Comparison of ENCODE assay signal across 8 cellular contexts in the genomic region with DNA sequence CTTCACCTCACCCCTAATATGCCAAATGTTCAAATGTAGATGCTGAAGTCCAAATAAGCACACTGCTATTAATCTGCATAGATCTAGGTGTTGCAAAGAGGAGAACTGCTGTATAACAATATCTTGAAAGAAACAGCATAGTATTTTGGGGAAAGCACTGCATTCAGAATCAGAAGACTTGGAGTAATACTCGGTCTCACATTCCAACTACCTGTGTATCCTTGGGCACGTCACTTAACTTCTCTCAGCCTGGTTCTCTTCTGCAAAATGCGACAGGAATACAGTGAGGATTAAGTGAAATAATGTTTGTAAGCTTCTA. TPM values are rescaled to one million over a fixed set of nuclear protein-coding genes. Genes with fewer than 3 reads are reported as not detected.
A peak's percentile ranks its signal among the peaks of the same experiment; 100 is the strongest.
DNase-seq lines count a peak whose midpoint lies in the region; ATAC-seq and TF ChIP-seq lines count a peak whose summit lies in the region.

No MANE protein-coding gene starts in this region.

- TF ChIP-seq CTCF in colonic mucosa (IDR thresholded peaks at IDR 0.05) (no peak), neural crest cell (conservative IDR thresholded peaks at IDR 0.05) (no peak)

- CTCF ChIA-PET in activated CD4-positive, alpha-beta T cell treated with anti-CD3 and anti-CD28 coated beads for 36 hours (lab: Charles Lee), result interaction anchor here (1.1 kb wide), 1 partner anchor 25 kb away, joined by 4 read pairs; no protein-coding TSS in a partner anchor

- peaks cover 29% of the 10 kb centered on the region for H3K4me1 Mint-ChIP-seq in activated CD4-positive, alpha-beta T cell treated with anti-CD3 and anti-CD28 coated beads for 36 hours
- peaks cover 33% of the 10 kb centered on the region for H3K4me1 Mint-ChIP-seq in neural crest cell

- peaks cover 21% of the 10 kb centered on the region for H3K36me3 Mint-ChIP-seq in activated CD4-positive, alpha-beta T cell treated with anti-CD3 and anti-CD28 coated beads for 36 hours (ENCODE audit: low read depth)
- peaks cover 13% of the 10 kb centered on the region for H3K36me3 Mint-ChIP-seq in neural crest cell (ENCODE audit: low read depth)

- H3K4me1 ChIP-seq in HUES6 (ENCODE audit: control insufficient read depth, insufficient read depth, low read length), result peaks cover 18% of the 10 kb centered on the region; the same call in 1 of the 2 replicates
- no peaks in the 10 kb centered on the region for H3K4me1 ChIP-seq in colonic mucosa

- no peaks in the 10 kb centered on the region for H3K27me3 Mint-ChIP-seq in activated CD4-positive, alpha-beta T cell treated with anti-CD3 and anti-CD28 coated beads for 36 hours
- H3K27me3 Mint-ChIP-seq in neural crest cell (ENCODE audit: low read depth), result no peaks in the 10 kb centered on the region

- no peak for DNase-seq in activated CD4-positive, alpha-beta T cell treated with anti-CD3 and anti-CD28 coated beads for 36 hours
- no peak for DNase-seq in activated CD4-positive, alpha-beta T cell treated with anti-CD3 and anti-CD28 coated beads, Interleukin-2, amount 50 U/mL, for 4 hours
- no peak for DNase-seq in colonic mucosa
- no peak for DNase-seq in neural crest cell (ENCODE audit: low read depth, low spot score)
- DNase-seq in NCI-H2081 treated with DMSO at 0.1 percent for 48 hours (lab: John Stamatoyannopoulos, UW), result no peak
- DNase-seq in SIG-M5 (lab: John Stamatoyannopoulos, UW), result no peak
- DNase-seq in DMS153 (lab: John Stamatoyannopoulos, UW), result no peak

- H3K9me3 ChIP-seq in HUES6 (ENCODE audit: control insufficient read depth, insufficient read depth, low read depth, low read length) (no peaks in the 10 kb centered on the region), colonic mucosa (no peaks in the 10 kb centered on the region)

- H3K4me3 ChIP-seq in HUES6 (ENCODE audit: low read depth, low read length), result peak overlapping the region; percentile 96
- peak overlapping the region; percentile 76 for H3K4me3 ChIP-seq in colonic mucosa

- peak overlapping the region; percentile 91 for H3K4me3 Mint-ChIP-seq in activated CD4-positive, alpha-beta T cell treated with anti-CD3 and anti-CD28 coated beads for 36 hours
- peak overlapping the region; percentile 96 for H3K4me3 Mint-ChIP-seq in neural crest cell

- H3K9ac ChIP-seq in HUES6 (ENCODE audit: low read length) (peak overlapping the region; percentile 90), colonic mucosa (ENCODE audit: low read depth in 2 of 2, low read length in 2 of 2) (peak overlapping the region; percentile 30 to 88)

- H3K36me3 ChIP-seq in HUES6 (ENCODE audit: control insufficient read depth, insufficient read depth, low read length) (peaks cover 9% of the 10 kb centered on the region), colonic mucosa (no peaks in the 10 kb centered on the region)

- peak overlapping the region; percentile 99; the same call in 1 of the 2 replicates for H3K27ac ChIP-seq in HUES6 (ENCODE audit: low read depth, low read length)
- peak overlapping the region; percentile 83 for H3K27ac ChIP-seq in colonic mucosa

- POLR2A ChIA-PET in activated CD4-positive, alpha-beta T cell treated with anti-CD3 and anti-CD28 coated beads for 36 hours (lab: Charles Lee), result interaction anchor here (0.6 to 1.8 kb wide), 4 partner anchors 10 to 827 kb away, joined by 3 to 8 read pairs (median 6); no protein-coding TSS in a partner anchor

- peak; percentile 19 for ATAC-seq in activated CD4-positive, alpha-beta T cell treated with anti-CD3 and anti-CD28 coated beads for 36 hours

- H3K27ac Mint-ChIP-seq in activated CD4-positive, alpha-beta T cell treated with anti-CD3 and anti-CD28 coated beads for 36 hours, result peak overlapping the region; percentile 81
- H3K27ac Mint-ChIP-seq in neural crest cell (ENCODE audit: unreplicated experiment), result peak overlapping the region; percentile 91

- intact Hi-C loops in activated CD4-positive, alpha-beta T cell treated with anti-CD3 and anti-CD28 coated beads for 36 hours (cut with DNase I, micrococcal nuclease), result loop anchor here (1.0 to 10.0 kb wide), 4 partner anchors 42 to 143 kb away; partner anchors contain the start of genes MCM5 (in 1 of the 2) and TOM1 (in 1 of the 2)
- intact Hi-C loops in colonic mucosa (cut with DNase I), result no loop called here

- H3K9me3 Mint-ChIP-seq in activated CD4-positive, alpha-beta T cell treated with anti-CD3 and anti-CD28 coated beads for 36 hours (ENCODE audit: low read depth), result no peaks in the 10 kb centered on the region
- H3K9me3 Mint-ChIP-seq in neural crest cell, result no peaks in the 10 kb centered on the region

- H3K27me3 ChIP-seq in HUES6 (ENCODE audit: control insufficient read depth, insufficient read depth, low read length) (no peaks in the 10 kb centered on the region), colonic mucosa (no peaks in the 10 kb centered on the region)

RNA-seq across cellular contexts. Expression of gene HMGXB4, which starts 0.3 kb away (rescaled TPM):
- 10 to 100 TPM; 36.8 to 37.6 TPM for total RNA-seq in activated CD4-positive, alpha-beta T cell treated with anti-CD3 and anti-CD28 coated beads for 36 hours
- 10 to 100 TPM; 18.6 to 23.9 TPM for total RNA-seq in colonic mucosa
- 44.6 and 44.7 TPM in 2 replicates for total RNA-seq in neural crest cell

RNA-seq across cellular contexts. Expression of gene TOM1, which starts 42.7 kb away (rescaled TPM):
- total RNA-seq in activated CD4-positive, alpha-beta T cell treated with anti-CD3 and anti-CD28 coated beads for 36 hours, result 10 to 100 TPM; 23.7 to 29.5 TPM
- total RNA-seq in colonic mucosa, result 10 to 100 TPM; 43.0 to 60.3 TPM
- 24.6 and 24.7 TPM in 2 replicates for total RNA-seq in neural crest cell
